In the genomic region with DNA sequence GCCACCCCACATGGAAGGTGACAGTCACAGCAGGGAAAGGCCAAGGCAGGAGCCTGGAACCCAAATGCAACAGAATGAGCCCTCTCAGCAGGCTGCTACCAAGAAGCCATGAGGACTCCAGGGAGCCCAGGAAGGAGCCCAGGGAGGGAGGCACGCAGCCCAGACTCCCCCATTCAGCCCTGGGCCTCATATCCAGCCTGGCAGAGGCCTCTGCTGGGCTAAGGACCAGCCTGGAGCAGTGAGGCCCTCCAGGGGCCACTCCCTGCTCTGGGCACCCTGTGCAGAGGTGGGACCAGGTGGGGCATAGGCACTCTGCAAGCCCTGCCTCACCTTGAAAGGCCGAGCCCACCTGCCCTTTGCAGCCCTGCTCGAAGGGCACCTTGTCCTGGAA, we compare ENCODE assay signal across 26 cellular contexts. TPM values are rescaled to one million over a fixed set of nuclear protein-coding genes. Genes with fewer than 3 reads are reported as not detected.
"Had no signal": no experiment of that assay in that cellular context is flagged by ENCODE, and none has a peak within 500 bp of the region (broad histone marks: within the 10 kb centered on the region; RNA-seq: fewer than 3 reads in every experiment).

No MANE protein-coding gene starts in this region.

- H3K4me1 ChIP-seq: colonic mucosa, lower lobe of right lung, parathyroid adenoma, right atrium auricular region had no signal

- H3K27ac ChIP-seq: colonic mucosa, epithelial cell of prostate, esophagus squamous epithelium, lower lobe of right lung, parathyroid adenoma, right atrium auricular region, thoracic aorta had no signal

- H3K27me3 ChIP-seq: colonic mucosa, esophagus squamous epithelium, right atrium auricular region had no signal

- H3K4me3 ChIP-seq: colonic mucosa, esophagus squamous epithelium, lower lobe of right lung, right atrium auricular region, thoracic aorta had no signal

- DNase-seq: activated CD4-positive, alpha-beta memory T cell treated with anti-CD3 and anti-CD28 coated beads for 36 hours; activated CD4-positive, alpha-beta T cell treated with anti-CD3 and anti-CD28 coated beads, Interleukin-2, amount 10 ng/mL, durations not matched to agents 24 days and 14 days; activated CD4-positive, CD25-positive, alpha-beta regulatory T cell treated with anti-CD3 and anti-CD28 coated beads, Interleukin-2, amount 50 U/mL, for 72 hours; activated naive CD4-positive, alpha-beta T cell treated with Interleukin-2 at 50 U/mL for 16 hours; anterior cingulate cortex; colonic mucosa; effector CD8-positive, alpha-beta T cell; esophagus squamous epithelium; foreskin melanocyte; islet precursor cell; lower lobe of right lung; mesenchymal stem cell; naive thymus-derived CD8-positive, alpha-beta T cell; occipital lobe; stimulated activated CD4-positive, alpha-beta T cell treated with anti-CD3 and anti-CD28 coated beads, Interleukin-15, amount 100 ng/mL, for 24 hours; stimulated activated CD4-positive, alpha-beta T cell treated with anti-CD3 and anti-CD28 coated beads, Interleukin-2, amount 100 ng/mL, for 24 hours; stimulated activated naive CD4-positive, alpha-beta T cell treated with Interleukin-2 at 50 U/mL for 16 hours; T-helper 2 cell; trophoblast cell had no signal

- ATAC-seq: lower lobe of right lung; naive thymus-derived CD8-positive, alpha-beta T cell had no signal

- FAIRE-seq: bronchial epithelial cell, endometrium had no signal

- H3K9me3 ChIP-seq: colonic mucosa, esophagus squamous epithelium, lower lobe of right lung, right atrium auricular region, thoracic aorta had no signal

- H3K36me3 ChIP-seq: colonic mucosa, esophagus squamous epithelium, lower lobe of right lung, right atrium auricular region, thoracic aorta had no signal

RNA-seq across cellular contexts. Expression of a gene that starts 25.8 kb away (rescaled TPM):
- total RNA-seq: activated CD4-positive, alpha-beta T cell treated with anti-CD3 and anti-CD28 coated beads, Interleukin-2, amount 10 ng/mL, durations not matched to agents 24 days and 14 days; naive thymus-derived CD8-positive, alpha-beta T cell; pulmonary artery endothelial cell; right atrium auricular region; thoracic aorta had no signal
